1 cellular context compared by ENCODE assay signal in genomic region chr4:41433361-41433760, GRCh38.
TF ChIP-seq lines count a peak whose summit lies in the region.

No MANE protein-coding gene starts in this region.

TF ChIP-seq in GM23338, 12 proteins besides CTCF, POLR2A, EP300 and RAD21:
- TF ChIP-seq, protein P1, sequence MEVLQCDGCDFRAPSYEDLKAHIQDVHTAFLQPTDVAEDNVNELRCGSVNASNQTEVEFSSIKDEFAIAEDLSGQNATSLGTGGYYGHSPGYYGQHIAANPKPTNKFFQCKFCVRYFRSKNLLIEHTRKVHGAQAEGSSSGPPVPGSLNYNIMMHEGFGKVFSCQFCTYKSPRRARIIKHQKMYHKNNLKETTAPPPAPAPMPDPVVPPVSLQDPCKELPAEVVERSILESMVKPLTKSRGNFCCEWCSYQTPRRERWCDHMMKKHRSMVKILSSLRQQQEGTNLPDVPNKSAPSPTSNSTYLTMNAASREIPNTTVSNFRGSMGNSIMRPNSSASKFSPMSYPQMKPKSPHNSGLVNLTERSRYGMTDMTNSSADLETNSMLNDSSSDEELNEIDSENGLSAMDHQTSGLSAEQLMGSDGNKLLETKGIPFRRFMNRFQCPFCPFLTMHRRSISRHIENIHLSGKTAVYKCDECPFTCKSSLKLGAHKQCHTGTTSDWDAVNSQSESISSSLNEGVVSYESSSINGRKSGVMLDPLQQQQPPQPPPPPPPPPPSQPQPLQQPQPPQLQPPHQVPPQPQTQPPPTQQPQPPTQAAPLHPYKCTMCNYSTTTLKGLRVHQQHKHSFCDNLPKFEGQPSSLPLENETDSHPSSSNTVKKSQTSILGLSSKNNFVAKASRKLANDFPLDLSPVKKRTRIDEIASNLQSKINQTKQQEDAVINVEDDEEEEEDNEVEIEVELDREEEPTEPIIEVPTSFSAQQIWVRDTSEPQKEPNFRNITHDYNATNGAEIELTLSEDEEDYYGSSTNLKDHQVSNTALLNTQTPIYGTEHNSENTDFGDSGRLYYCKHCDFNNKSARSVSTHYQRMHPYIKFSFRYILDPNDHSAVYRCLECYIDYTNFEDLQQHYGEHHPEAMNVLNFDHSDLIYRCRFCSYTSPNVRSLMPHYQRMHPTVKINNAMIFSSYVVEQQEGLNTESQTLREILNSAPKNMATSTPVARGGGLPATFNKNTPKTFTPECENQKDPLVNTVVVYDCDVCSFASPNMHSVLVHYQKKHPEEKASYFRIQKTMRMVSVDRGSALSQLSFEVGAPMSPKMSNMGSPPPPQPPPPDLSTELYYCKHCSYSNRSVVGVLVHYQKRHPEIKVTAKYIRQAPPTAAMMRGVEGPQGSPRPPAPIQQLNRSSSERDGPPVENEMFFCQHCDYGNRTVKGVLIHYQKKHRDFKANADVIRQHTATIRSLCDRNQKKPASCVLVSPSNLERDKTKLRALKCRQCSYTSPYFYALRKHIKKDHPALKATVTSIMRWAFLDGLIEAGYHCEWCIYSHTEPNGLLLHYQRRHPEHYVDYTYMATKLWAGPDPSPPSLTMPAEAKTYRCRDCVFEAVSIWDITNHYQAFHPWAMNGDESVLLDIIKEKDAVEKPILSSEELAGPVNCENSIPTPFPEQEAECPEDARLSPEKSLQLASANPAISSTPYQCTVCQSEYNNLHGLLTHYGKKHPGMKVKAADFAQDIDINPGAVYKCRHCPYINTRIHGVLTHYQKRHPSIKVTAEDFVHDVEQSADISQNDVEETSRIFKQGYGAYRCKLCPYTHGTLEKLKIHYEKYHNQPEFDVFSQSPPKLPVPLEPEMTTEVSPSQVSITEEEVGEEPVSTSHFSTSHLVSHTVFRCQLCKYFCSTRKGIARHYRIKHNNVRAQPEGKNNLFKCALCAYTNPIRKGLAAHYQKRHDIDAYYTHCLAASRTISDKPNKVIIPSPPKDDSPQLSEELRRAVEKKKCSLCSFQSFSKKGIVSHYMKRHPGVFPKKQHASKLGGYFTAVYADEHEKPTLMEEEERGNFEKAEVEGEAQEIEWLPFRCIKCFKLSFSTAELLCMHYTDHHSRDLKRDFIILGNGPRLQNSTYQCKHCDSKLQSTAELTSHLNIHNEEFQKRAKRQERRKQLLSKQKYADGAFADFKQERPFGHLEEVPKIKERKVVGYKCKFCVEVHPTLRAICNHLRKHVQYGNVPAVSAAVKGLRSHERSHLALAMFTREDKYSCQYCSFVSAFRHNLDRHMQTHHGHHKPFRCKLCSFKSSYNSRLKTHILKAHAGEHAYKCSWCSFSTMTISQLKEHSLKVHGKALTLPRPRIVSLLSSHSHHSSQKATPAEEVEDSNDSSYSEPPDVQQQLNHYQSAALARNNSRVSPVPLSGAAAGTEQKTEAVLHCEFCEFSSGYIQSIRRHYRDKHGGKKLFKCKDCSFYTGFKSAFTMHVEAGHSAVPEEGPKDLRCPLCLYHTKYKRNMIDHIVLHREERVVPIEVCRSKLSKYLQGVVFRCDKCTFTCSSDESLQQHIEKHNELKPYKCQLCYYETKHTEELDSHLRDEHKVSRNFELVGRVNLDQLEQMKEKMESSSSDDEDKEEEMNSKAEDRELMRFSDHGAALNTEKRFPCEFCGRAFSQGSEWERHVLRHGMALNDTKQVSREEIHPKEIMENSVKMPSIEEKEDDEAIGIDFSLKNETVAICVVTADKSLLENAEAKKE (CRISPR knock-in tag; IDR thresholded peaks at IDR 0.05) = no peak
- TF ChIP-seq STAT1 (IDR thresholded peaks at IDR 0.05; ENCODE audit: unreplicated experiment) (no peak), EZH2phosphoT487 (IDR thresholded peaks at IDR 0.05; ENCODE audit: unreplicated experiment) (no peak), CREB1 (CRISPR knock-in tag; IDR thresholded peaks at IDR 0.05; ENCODE audit: low read depth) (no peak)
- TF ChIP-seq, protein P2, sequence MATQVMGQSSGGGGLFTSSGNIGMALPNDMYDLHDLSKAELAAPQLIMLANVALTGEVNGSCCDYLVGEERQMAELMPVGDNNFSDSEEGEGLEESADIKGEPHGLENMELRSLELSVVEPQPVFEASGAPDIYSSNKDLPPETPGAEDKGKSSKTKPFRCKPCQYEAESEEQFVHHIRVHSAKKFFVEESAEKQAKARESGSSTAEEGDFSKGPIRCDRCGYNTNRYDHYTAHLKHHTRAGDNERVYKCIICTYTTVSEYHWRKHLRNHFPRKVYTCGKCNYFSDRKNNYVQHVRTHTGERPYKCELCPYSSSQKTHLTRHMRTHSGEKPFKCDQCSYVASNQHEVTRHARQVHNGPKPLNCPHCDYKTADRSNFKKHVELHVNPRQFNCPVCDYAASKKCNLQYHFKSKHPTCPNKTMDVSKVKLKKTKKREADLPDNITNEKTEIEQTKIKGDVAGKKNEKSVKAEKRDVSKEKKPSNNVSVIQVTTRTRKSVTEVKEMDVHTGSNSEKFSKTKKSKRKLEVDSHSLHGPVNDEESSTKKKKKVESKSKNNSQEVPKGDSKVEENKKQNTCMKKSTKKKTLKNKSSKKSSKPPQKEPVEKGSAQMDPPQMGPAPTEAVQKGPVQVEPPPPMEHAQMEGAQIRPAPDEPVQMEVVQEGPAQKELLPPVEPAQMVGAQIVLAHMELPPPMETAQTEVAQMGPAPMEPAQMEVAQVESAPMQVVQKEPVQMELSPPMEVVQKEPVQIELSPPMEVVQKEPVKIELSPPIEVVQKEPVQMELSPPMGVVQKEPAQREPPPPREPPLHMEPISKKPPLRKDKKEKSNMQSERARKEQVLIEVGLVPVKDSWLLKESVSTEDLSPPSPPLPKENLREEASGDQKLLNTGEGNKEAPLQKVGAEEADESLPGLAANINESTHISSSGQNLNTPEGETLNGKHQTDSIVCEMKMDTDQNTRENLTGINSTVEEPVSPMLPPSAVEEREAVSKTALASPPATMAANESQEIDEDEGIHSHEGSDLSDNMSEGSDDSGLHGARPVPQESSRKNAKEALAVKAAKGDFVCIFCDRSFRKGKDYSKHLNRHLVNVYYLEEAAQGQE (IDR thresholded peaks at IDR 0.05; ENCODE audit: unreplicated experiment) = no peak
